18 cellular contexts compared by ENCODE assay signal in genomic region chr3:19662516-19662915, GRCh38.
"Had no signal": no experiment of that assay in that cellular context is flagged by ENCODE, and none has a peak within 500 bp of the region (broad histone marks: within the 10 kb centered on the region; RNA-seq: fewer than 3 reads in every experiment).

No MANE protein-coding gene starts in this region.

- ATAC-seq: left colon; left lung; lower lobe of right lung; natural killer cell; right lobe of liver; stimulated activated memory B cell treated with anti-CD40 and anti-IgM and Interleukin-4, amounts not matched to agents 10 μg/mL and 1 μg/mL and 100 μg/mL, for 72 hours; stimulated activated naive CD8-positive, alpha-beta T cell treated with anti-CD3 and anti-CD28 coated beads, Interleukin-15, amount 100 ng/mL, for 72 hours had no signal

- DNase-seq: kidney glomerular epithelial cell; left colon; left lung; lower lobe of right lung; mammary epithelial cell; mesenchymal stem cell; naive B cell; natural killer cell; nephron progenitor cell; occipital lobe; right lobe of liver; stimulated activated CD4-positive, alpha-beta T cell treated with anti-CD3 and anti-CD28 coated beads, Interleukin-1b, Interleukin-23, amount 100 ng/mL, for 48 hours; stimulated activated CD4-positive, alpha-beta T cell treated with anti-CD3 and anti-CD28 coated beads, Interleukin-2, amount 100 ng/mL, for 48 hours; stimulated activated CD4-positive, alpha-beta T cell treated with anti-CD3 and anti-CD28 coated beads, Interleukin-4, amount 100 ng/mL, for 4 hours; stimulated activated CD8-positive, alpha-beta memory T cell treated with anti-CD3 and anti-CD28 coated beads, Interleukin-4, amount 100 ng/mL, for 48 hours; stimulated activated naive CD4-positive, alpha-beta T cell treated with Interleukin-2 at 50 U/mL for 16 hours; stimulated activated naive CD8-positive, alpha-beta T cell treated with anti-CD3 and anti-CD28 coated beads, Interleukin-15, amount 100 ng/mL, for 72 hours had no signal
